18 cellular contexts compared by ENCODE assay signal in the genomic region with DNA sequence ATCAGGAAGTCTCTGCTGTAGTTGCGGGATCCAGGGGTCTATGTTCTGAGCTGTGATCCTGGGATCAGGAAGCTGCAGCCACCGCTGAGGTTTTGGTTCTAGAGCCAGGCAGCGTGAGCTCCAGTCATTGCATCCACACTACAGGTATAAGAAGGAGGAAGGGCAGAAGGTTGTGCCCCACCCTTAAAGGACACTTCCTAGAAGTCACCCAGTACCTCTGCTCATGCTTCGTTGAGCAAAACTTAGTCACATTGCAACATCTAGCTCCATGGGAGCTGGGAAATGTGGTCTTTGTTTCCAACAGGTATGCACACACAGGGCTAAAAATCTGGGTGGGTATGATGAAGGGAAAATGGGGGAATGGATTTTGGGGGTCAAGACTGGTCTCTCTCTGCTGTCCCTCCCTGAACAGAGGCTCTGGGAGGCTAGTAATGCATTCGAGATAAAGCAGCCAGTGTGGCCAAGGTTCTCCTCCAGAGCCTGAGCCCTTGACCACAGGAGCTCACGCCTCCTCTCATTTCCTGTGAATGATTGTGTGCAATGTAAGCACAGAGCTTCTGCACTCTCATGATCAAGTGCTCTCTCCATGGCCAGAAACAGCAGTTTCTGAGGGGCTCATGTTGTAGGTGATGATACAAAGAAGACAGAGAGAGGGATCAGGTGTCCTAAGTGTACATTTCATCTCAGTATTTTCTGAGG.
A peak's percentile ranks its signal among the peaks of the same experiment; 100 is the strongest.
DNase-seq lines count a peak whose midpoint lies in the region; ATAC-seq, FAIRE-seq and TF ChIP-seq lines count a peak whose summit lies in the region.
"Had no signal": no experiment of that assay in that cellular context is flagged by ENCODE, and none has a peak within 500 bp of the region (broad histone marks: within the 10 kb centered on the region; RNA-seq: fewer than 3 reads in every experiment).

No MANE protein-coding gene starts in this region.

- peak; percentile 67 for ATAC-seq in K562
- peak; percentile 55 for ATAC-seq in stimulated activated effector memory CD8-positive, alpha-beta T cell treated with anti-CD3 and anti-CD28 coated beads, Interleukin-12 subunit alpha, Interleukin-12 subunit beta, amount 100 ng/mL, for 72 hours
- ATAC-seq: activated T-cell treated with anti-CD3 and anti-CD28 coated beads, Interleukin-2, amount 50 U/mL, for 4 hours; left ventricle myocardium superior had no signal

- H3K27me3 ChIP-seq in K562 (ENCODE audit: control insufficient read depth in 2 of 2, insufficient read depth in 2 of 2, low read length in 2 of 2) = no peaks in the 10 kb centered on the region

- no peak overlapping the region for H3K4me3 Mint-ChIP-seq in activated CD4-positive, alpha-beta memory T cell treated with anti-CD3 and anti-CD28 coated beads, Interleukin-2, amount 10 ng/mL, durations not matched to agents 7 days and 5 days
- H3K4me3 Mint-ChIP-seq in activated CD4-positive, alpha-beta memory T cell treated with anti-CD3 and anti-CD28 coated beads for 36 hours = no peak overlapping the region
- no peak overlapping the region for H3K4me3 Mint-ChIP-seq in stimulated activated effector memory CD8-positive, alpha-beta T cell treated with anti-CD3 and anti-CD28 coated beads, Interleukin-12 subunit alpha, Interleukin-12 subunit beta, amount 100 ng/mL, for 72 hours
- H3K4me3 Mint-ChIP-seq: activated T-cell treated with anti-CD3 and anti-CD28 coated beads, Interleukin-2, amount 50 U/mL, for 4 hours; stimulated activated naive CD8-positive, alpha-beta T cell treated with anti-CD3 and anti-CD28 coated beads, Interleukin-15, Interleukin-2, amounts not matched to agents 100 ng/mL and 50 ng/mL, for 24 hours had no signal

- no peaks in the 10 kb centered on the region for H3K27me3 Mint-ChIP-seq in activated CD4-positive, alpha-beta memory T cell treated with anti-CD3 and anti-CD28 coated beads, Interleukin-2, amount 10 ng/mL, durations not matched to agents 7 days and 5 days
- H3K27me3 Mint-ChIP-seq in activated CD4-positive, alpha-beta memory T cell treated with anti-CD3 and anti-CD28 coated beads for 36 hours = no peaks in the 10 kb centered on the region
- H3K27me3 Mint-ChIP-seq: stimulated activated naive CD8-positive, alpha-beta T cell treated with anti-CD3 and anti-CD28 coated beads, Interleukin-15, Interleukin-2, amounts not matched to agents 100 ng/mL and 50 ng/mL, for 24 hours had no signal

- peak overlapping the region; percentile 66 for H3K27ac Mint-ChIP-seq in activated CD4-positive, alpha-beta memory T cell treated with anti-CD3 and anti-CD28 coated beads, Interleukin-2, amount 10 ng/mL, durations not matched to agents 7 days and 5 days
- H3K27ac Mint-ChIP-seq in activated CD4-positive, alpha-beta memory T cell treated with anti-CD3 and anti-CD28 coated beads for 36 hours = no peak overlapping the region
- peak overlapping the region; percentile 52 for H3K27ac Mint-ChIP-seq in stimulated activated effector memory CD8-positive, alpha-beta T cell treated with anti-CD3 and anti-CD28 coated beads, Interleukin-12 subunit alpha, Interleukin-12 subunit beta, amount 100 ng/mL, for 72 hours
- H3K27ac Mint-ChIP-seq: stimulated activated naive CD8-positive, alpha-beta T cell treated with anti-CD3 and anti-CD28 coated beads, Interleukin-15, Interleukin-2, amounts not matched to agents 100 ng/mL and 50 ng/mL, for 24 hours had no signal

- no peak for TF ChIP-seq CTCF in K562 (IDR thresholded peaks at IDR 0.05 in 2 of 3, conservative IDR thresholded peaks at IDR 0.05 in 1 of 3; ENCODE audit: insufficient read depth in 2 of 3, low read depth in 1 of 3, low read length in 3 of 3)

- H3K4me2 ChIP-seq in K562 (ENCODE audit: insufficient read depth, low read length) = no peak overlapping the region

- TF ChIP-seq EP300 in Ishikawa (IDR thresholded peaks at IDR 0.05; ENCODE audit: borderline replicate concordance) (no peak), K562 (IDR thresholded peaks at IDR 0.05; ENCODE audit: low read length) (no peak)

- CTCF ChIA-PET in activated CD4-positive, alpha-beta memory T cell treated with anti-CD3 and anti-CD28 coated beads, Interleukin-2, amount 10 ng/mL, durations not matched to agents 7 days and 5 days (lab: Charles Lee) = interaction anchor here (1.0 to 1.2 kb wide), 2 partner anchors 195 to 198 kb away, joined by 3 to 4 read pairs; no protein-coding TSS in a partner anchor
- CTCF ChIA-PET in activated CD4-positive, alpha-beta memory T cell treated with anti-CD3 and anti-CD28 coated beads for 36 hours (lab: Charles Lee) = interaction anchor here (1.4 kb wide), 1 partner anchor 195 kb away, joined by 7 read pairs; no protein-coding TSS in a partner anchor
- CTCF ChIA-PET in K562 (lab: Yijun Ruan, JAX; ENCODE audit: low intra/inter-chr PET ratio) = no interaction called here

- H3K9me3 Mint-ChIP-seq in activated CD4-positive, alpha-beta memory T cell treated with anti-CD3 and anti-CD28 coated beads, Interleukin-2, amount 10 ng/mL, durations not matched to agents 7 days and 5 days = no peaks in the 10 kb centered on the region
- no peaks in the 10 kb centered on the region for H3K9me3 Mint-ChIP-seq in activated CD4-positive, alpha-beta memory T cell treated with anti-CD3 and anti-CD28 coated beads for 36 hours
- no peaks in the 10 kb centered on the region for H3K9me3 Mint-ChIP-seq in stimulated activated effector memory CD8-positive, alpha-beta T cell treated with anti-CD3 and anti-CD28 coated beads, Interleukin-12 subunit alpha, Interleukin-12 subunit beta, amount 100 ng/mL, for 72 hours
- H3K9me3 Mint-ChIP-seq: activated T-cell treated with anti-CD3 and anti-CD28 coated beads, Interleukin-2, amount 50 U/mL, for 4 hours; stimulated activated naive CD8-positive, alpha-beta T cell treated with anti-CD3 and anti-CD28 coated beads, Interleukin-15, Interleukin-2, amounts not matched to agents 100 ng/mL and 50 ng/mL, for 24 hours had no signal

- no peak for FAIRE-seq in K562 (lab: Jason Lieb, UNC)
- FAIRE-seq: D721Med, RCC 7860 had no signal

- no peaks in the 10 kb centered on the region for H3K9me3 ChIP-seq in K562 (replicated peaks; ENCODE audit: control insufficient read depth, insufficient read depth, low read depth, low read length)

- peaks cover 27% of the 10 kb centered on the region for H3K4me1 Mint-ChIP-seq in activated CD4-positive, alpha-beta memory T cell treated with anti-CD3 and anti-CD28 coated beads, Interleukin-2, amount 10 ng/mL, durations not matched to agents 7 days and 5 days
- no peaks in the 10 kb centered on the region for H3K4me1 Mint-ChIP-seq in activated CD4-positive, alpha-beta memory T cell treated with anti-CD3 and anti-CD28 coated beads for 36 hours (ENCODE audit: low read depth)
- H3K4me1 Mint-ChIP-seq in stimulated activated effector memory CD8-positive, alpha-beta T cell treated with anti-CD3 and anti-CD28 coated beads, Interleukin-12 subunit alpha, Interleukin-12 subunit beta, amount 100 ng/mL, for 72 hours = peaks cover 36% of the 10 kb centered on the region

- H3K4me1 ChIP-seq in K562 (replicated peaks in 1 of 2; ENCODE audit: control insufficient read depth in 2 of 2, insufficient read depth in 2 of 2, low read length in 2 of 2) = peaks cover 0 to 4% of the 10 kb centered on the region in 2 experiments; a peak in 2 of 5 replicates

- peaks cover 12% of the 10 kb centered on the region; the same call in 2 of the 3 replicates for H3K36me3 ChIP-seq in K562 (ENCODE audit: control insufficient read depth, insufficient read depth, low read length)

- no peak overlapping the region for H3K27ac ChIP-seq in K562 (ENCODE audit: extremely low read depth, low read depth, low read length)

- POLR2A ChIA-PET in activated CD4-positive, alpha-beta memory T cell treated with anti-CD3 and anti-CD28 coated beads, Interleukin-2, amount 10 ng/mL, durations not matched to agents 7 days and 5 days (lab: Charles Lee) = interaction anchor here (1.0 to 1.4 kb wide), 2 partner anchors 15 to 19 kb away, joined by 3 to 5 read pairs; no protein-coding TSS in a partner anchor
- POLR2A ChIA-PET in activated CD4-positive, alpha-beta memory T cell treated with anti-CD3 and anti-CD28 coated beads for 36 hours (lab: Charles Lee) = no interaction called here
- POLR2A ChIA-PET in K562 (lab: Yijun Ruan, JAX) = interaction anchor here (0.6 to 1.2 kb wide), 2 partner anchors 22 to 169 kb away, joined by 3 to 4 read pairs; no protein-coding TSS in a partner anchor

- peaks cover 2% of the 10 kb centered on the region for H3K9me1 ChIP-seq in K562 (ENCODE audit: control insufficient read depth, insufficient read depth, low read length)

- no peak overlapping the region for H3K4me3 ChIP-seq in K562

- in situ Hi-C loops in K562 (cut with MboI) = no loop called here

- no TSS peak for BruUV-seq in K562 (replicated peaks; lab: Mats Ljungman, UMichigan)

- DNase-seq in activated CD4-positive, alpha-beta memory T cell treated with anti-CD3 and anti-CD28 coated beads, Interleukin-2, amount 10 ng/mL, durations not matched to agents 7 days and 5 days = no peak
- no peak for DNase-seq in activated CD4-positive, alpha-beta memory T cell treated with anti-CD3 and anti-CD28 coated beads for 36 hours
- DNase-seq in K562 (ENCODE audit: extremely low read depth in 1 of 4, low spot score in 3 of 4) (peak in 1 of 4 experiments; percentile 26), GOT3 (lab: John Stamatoyannopoulos, UW) (no peak), NCI-H2196 (lab: John Stamatoyannopoulos, UW; ENCODE audit: unreplicated experiment) (no peak), DMS53 treated with DMSO at 0.1 percent for 48 hours (lab: John Stamatoyannopoulos, UW; ENCODE audit: unreplicated experiment) (no peak)
- DNase-seq in stimulated activated effector memory CD8-positive, alpha-beta T cell treated with anti-CD3 and anti-CD28 coated beads, Interleukin-12 subunit alpha, Interleukin-12 subunit beta, amount 100 ng/mL, for 72 hours (ENCODE audit: low spot score in 2 of 2) = no peak
- DNase-seq: activated CD4-positive, CD25-positive, alpha-beta regulatory T cell treated with anti-CD3 and anti-CD28 coated beads, Interleukin-2, amount 50 U/mL, for 72 hours; activated T-cell treated with anti-CD3 and anti-CD28 coated beads, Interleukin-2, amount 50 U/mL, for 4 hours; left ventricle myocardium superior; NCI-H1930; NCI-H774; stimulated activated CD4-positive, alpha-beta T cell treated with anti-CD3 and anti-CD28 coated beads, Interleukin-12 subunit alpha, Interleukin-12 subunit beta, amount 100 ng/mL, for 4 hours; SW 1271 had no signal

- no peaks in the 10 kb centered on the region for H4K20me1 ChIP-seq in K562 (replicated peaks; ENCODE audit: control insufficient read depth, insufficient read depth, low read length)

- intact Hi-C loops in activated CD4-positive, alpha-beta memory T cell treated with anti-CD3 and anti-CD28 coated beads for 36 hours (cut with micrococcal nuclease) = no loop called here
- intact Hi-C loops in K562 (cut with micrococcal nuclease) = no loop called here

- H3K36me3 Mint-ChIP-seq in activated CD4-positive, alpha-beta memory T cell treated with anti-CD3 and anti-CD28 coated beads, Interleukin-2, amount 10 ng/mL, durations not matched to agents 7 days and 5 days (ENCODE audit: low read depth) = peaks cover 76% of the 10 kb centered on the region
- H3K36me3 Mint-ChIP-seq in activated CD4-positive, alpha-beta memory T cell treated with anti-CD3 and anti-CD28 coated beads for 36 hours = peaks cover 32% of the 10 kb centered on the region
- peaks cover 96% of the 10 kb centered on the region for H3K36me3 Mint-ChIP-seq in stimulated activated effector memory CD8-positive, alpha-beta T cell treated with anti-CD3 and anti-CD28 coated beads, Interleukin-12 subunit alpha, Interleukin-12 subunit beta, amount 100 ng/mL, for 72 hours

- no peak for TF ChIP-seq POLR2A in K562 (conservative IDR thresholded peaks at IDR 0.05)

- no peak overlapping the region for H2AFZ ChIP-seq in K562 (ENCODE audit: low read depth, low read length)

- WGBS in K562 (ENCODE audit: insufficient coverage, low coverage, missing lambda C conversion rate) = 42% methylated on average over 6 of the region's 6 CpGs

- TF ChIP-seq RAD21 in Ishikawa (IDR thresholded peaks at IDR 0.05; ENCODE audit: low read depth) (no peak), K562 (CRISPR knock-in tag; conservative IDR thresholded peaks at IDR 0.05 in 1 of 2, IDR thresholded peaks at IDR 0.05 in 1 of 2) (no peak)

- no peaks in the 10 kb centered on the region for H3K79me2 ChIP-seq in K562 (ENCODE audit: control insufficient read depth, insufficient read depth, low read length)

- H3K9ac ChIP-seq in K562 (ENCODE audit: insufficient read depth in 1 of 2, low read depth in 2 of 2, low read length in 2 of 2) = no peak overlapping the region
